In genomic region chr3:156615592-156616173, GRCh38 we compare ENCODE assay signal across 12 cellular contexts. TPM values are rescaled to one million over a fixed set of nuclear protein-coding genes. Genes with fewer than 3 reads are reported as not detected.
DNase-seq lines count a peak whose midpoint lies in the region; ATAC-seq and TF ChIP-seq lines count a peak whose summit lies in the region.
"Had no signal": no experiment of that assay in that cellular context is flagged by ENCODE, and none has a peak within 500 bp of the region (broad histone marks: within the 10 kb centered on the region; RNA-seq: fewer than 3 reads in every experiment).

No MANE protein-coding gene starts in this region.

- no peak overlapping the region for H3K14ac ChIP-seq in trophoblast cell (ENCODE audit: low read length)

- H3K27ac Mint-ChIP-seq in naive thymus-derived CD8-positive, alpha-beta T cell = no peak overlapping the region
- H3K27ac Mint-ChIP-seq: activated CD4-positive, alpha-beta T cell treated with anti-CD3 and anti-CD28 coated beads, Interleukin-2, amount 10 ng/mL, durations not matched to agents 7 days and 5 days had no signal

- POLR2A ChIA-PET in naive thymus-derived CD8-positive, alpha-beta T cell (lab: Charles Lee) = no interaction called here

- no peaks in the 10 kb centered on the region for H3K9me3 Mint-ChIP-seq in naive thymus-derived CD8-positive, alpha-beta T cell

- H3K79me1 ChIP-seq in trophoblast cell (ENCODE audit: low read length) = peaks cover 4% of the 10 kb centered on the region

- no peak overlapping the region for H3K18ac ChIP-seq in trophoblast cell (ENCODE audit: low read length)

- H4K20me1 ChIP-seq in fibroblast of lung (ENCODE audit: control insufficient read depth, extremely low read depth, insufficient read depth, low read length) = no peaks in the 10 kb centered on the region

- no peak overlapping the region for H3K4me3 ChIP-seq in RWPE2 (ENCODE audit: severe bottlenecking)
- no peak overlapping the region for H3K4me3 ChIP-seq in fibroblast of lung (replicated peaks in 1 of 4; ENCODE audit: control extremely low read depth in 1 of 4, insufficient read depth in 1 of 4, low read depth in 3 of 4, low read length in 4 of 4)
- no peak overlapping the region for H3K4me3 ChIP-seq in trophoblast cell (ENCODE audit: low read depth, low read length)
- H3K4me3 ChIP-seq: dorsolateral prefrontal cortex, GM12878 had no signal

- TF ChIP-seq CTCF in RWPE2 (IDR thresholded peaks at IDR 0.05; ENCODE audit: poor library complexity, severe bottlenecking) (no peak), fibroblast of lung (conservative IDR thresholded peaks at IDR 0.05 in 1 of 2, IDR thresholded peaks at IDR 0.05 in 1 of 2; ENCODE audit: low read depth in 1 of 2, low read length in 2 of 2) (no peak)

- no peaks in the 10 kb centered on the region for H3K4me1 Mint-ChIP-seq in naive thymus-derived CD8-positive, alpha-beta T cell

- peak; percentile 81 for ATAC-seq in RWPE2 (ENCODE audit: low read depth)
- ATAC-seq in sciatic nerve = no peak
- ATAC-seq in naive thymus-derived CD8-positive, alpha-beta T cell = no peak

- H3K4me2 ChIP-seq in fibroblast of lung (ENCODE audit: extremely low read depth, insufficient read depth, low read length) (no peak overlapping the region), trophoblast cell (ENCODE audit: low read length) (no peak overlapping the region)

- DNase-seq in DMS79 treated with DMSO at 0.1 percent for 48 hours (lab: John Stamatoyannopoulos, UW) (peak; percentile 31), DMS79 (lab: John Stamatoyannopoulos, UW) (no peak), RWPE2 (ENCODE audit: low spot score) (no peak), fibroblast of lung (ENCODE audit: low read depth in 2 of 2) (peak; percentile 72 to 96), trophoblast cell (peak; percentile 40 to 90), CD1c-positive myeloid dendritic cell (ENCODE audit: extremely low spot score) (no peak), sciatic nerve (ENCODE audit: low spot score) (no peak)
- DNase-seq in naive thymus-derived CD8-positive, alpha-beta T cell = no peak
- DNase-seq: 8988T; activated CD4-positive, alpha-beta T cell treated with anti-CD3 and anti-CD28 coated beads, Interleukin-2, amount 10 ng/mL, durations not matched to agents 7 days and 5 days had no signal

- peak overlapping the region; percentile 6 for H2AFZ ChIP-seq in fibroblast of lung (ENCODE audit: low read length)
- no peak overlapping the region for H2AFZ ChIP-seq in trophoblast cell (ENCODE audit: insufficient read depth, low read length, poor library complexity)

- no peak overlapping the region for H2BK5ac ChIP-seq in trophoblast cell (ENCODE audit: low read depth, low read length, poor library complexity)

- H3K4me1 ChIP-seq in RWPE2 (ENCODE audit: insufficient read depth, poor library complexity, severe bottlenecking) = peaks cover 54% of the 10 kb centered on the region
- peaks cover 5% of the 10 kb centered on the region for H3K4me1 ChIP-seq in fibroblast of lung (ENCODE audit: control insufficient read depth, extremely low read depth, insufficient read depth, low read length)
- H3K4me1 ChIP-seq in trophoblast cell (ENCODE audit: control insufficient read depth in 1 of 2, insufficient read depth in 2 of 2, low read length in 2 of 2) = peaks cover 6% of the 10 kb centered on the region in 2 experiments

- H3K9ac ChIP-seq in fibroblast of lung (ENCODE audit: insufficient read depth, low read length) (no peak overlapping the region), trophoblast cell (ENCODE audit: low read length) (no peak overlapping the region)

- H3K27me3 ChIP-seq in RWPE2 (ENCODE audit: insufficient read depth, poor library complexity, severe bottlenecking) = no peaks in the 10 kb centered on the region
- H3K27me3 ChIP-seq in fibroblast of lung (ENCODE audit: control insufficient read depth, insufficient read depth, low read length) = no peaks in the 10 kb centered on the region
- no peaks in the 10 kb centered on the region for H3K27me3 ChIP-seq in trophoblast cell (ENCODE audit: insufficient read depth, low read length)
- H3K27me3 ChIP-seq: dorsolateral prefrontal cortex had no signal

- H3K4me3 Mint-ChIP-seq in naive thymus-derived CD8-positive, alpha-beta T cell = no peak overlapping the region
- H3K4me3 Mint-ChIP-seq: activated CD4-positive, alpha-beta T cell treated with anti-CD3 and anti-CD28 coated beads, Interleukin-2, amount 10 ng/mL, durations not matched to agents 7 days and 5 days had no signal

- H3K27ac ChIP-seq in RWPE2 (ENCODE audit: poor library complexity, severe bottlenecking) (peak overlapping the region; percentile 78), fibroblast of lung (ENCODE audit: insufficient read depth, low read length) (peak overlapping the region; percentile 15), trophoblast cell (ENCODE audit: low read depth, low read length) (peak overlapping the region; percentile 13)

- H3K36me3 ChIP-seq in RWPE2 (ENCODE audit: low read depth) (no peaks in the 10 kb centered on the region), fibroblast of lung (ENCODE audit: control insufficient read depth, insufficient read depth, low read length) (no peaks in the 10 kb centered on the region), trophoblast cell (ENCODE audit: control insufficient read depth in 1 of 2, insufficient read depth in 2 of 2, low read length in 2 of 2) (no peaks in the 10 kb centered on the region)

- no peak overlapping the region for H2AK5ac ChIP-seq in trophoblast cell (ENCODE audit: low read length)

- H3K23ac ChIP-seq in trophoblast cell (ENCODE audit: low read length) = no peak overlapping the region

- no peak overlapping the region for H4K12ac ChIP-seq in trophoblast cell (ENCODE audit: low read depth, low read length)

- no peak overlapping the region for H4K91ac ChIP-seq in trophoblast cell (ENCODE audit: low read depth, low read length)

- H3K9me3 ChIP-seq in RWPE2 (ENCODE audit: severe bottlenecking) (no peaks in the 10 kb centered on the region), fibroblast of lung (ENCODE audit: control insufficient read depth, insufficient read depth, low read depth, low read length) (no peaks in the 10 kb centered on the region), trophoblast cell (ENCODE audit: insufficient read depth, low read depth, low read length) (no peaks in the 10 kb centered on the region)

- no peak overlapping the region for H4K8ac ChIP-seq in trophoblast cell (ENCODE audit: low read depth, low read length)

- WGBS in trophoblast cell (ENCODE audit: extremely low coverage, insufficient coverage, insufficient read length) = no CpG with 5 or more reads among the region's 1 CpG

- H3K4ac ChIP-seq in trophoblast cell (ENCODE audit: low read depth, low read length) = no peak overlapping the region

- H3K27me3 Mint-ChIP-seq in naive thymus-derived CD8-positive, alpha-beta T cell = peaks cover 0 to 6% (median 2%) of the 10 kb centered on the region in 5 donors

- H2BK120ac ChIP-seq in trophoblast cell (ENCODE audit: insufficient read depth, low read length, poor library complexity) = no peak overlapping the region

- H3K36me3 Mint-ChIP-seq in naive thymus-derived CD8-positive, alpha-beta T cell = no peaks in the 10 kb centered on the region

- H3K79me2 ChIP-seq in fibroblast of lung (ENCODE audit: control insufficient read depth, insufficient read depth, low read length) (no peaks in the 10 kb centered on the region), trophoblast cell (ENCODE audit: control insufficient read depth, insufficient read depth, low read length, poor library complexity) (no peaks in the 10 kb centered on the region)

- no peak overlapping the region for H2BK12ac ChIP-seq in trophoblast cell (ENCODE audit: low read length)

- intact Hi-C loops in sciatic nerve (cut with DNase I) = no loop called here

RNA-seq across cellular contexts. Expression of gene TIPARP, which starts 58.7 kb away (rescaled TPM):
- total RNA-seq in fibroblast of lung (15.9 and 22.1 TPM in 2 replicates), sciatic nerve (25.7 TPM)
- 8.6 and 11.8 TPM in 2 replicates for polyA plus RNA-seq in fibroblast of lung
- polyA plus RNA-seq in fibroblast of lung (2012) = 7.7 and 10.8 TPM in 2 replicates
- polyA minus RNA-seq in fibroblast of lung (ENCODE audit: low replicate concordance) = 5.3 and 9.9 TPM in 2 replicates
- polyA plus RNA-seq in trophoblast cell (2013) = 31.9 and 33.4 TPM in 2 replicates
- 10 to 100 TPM; 57.3 to 62.0 TPM for total RNA-seq in naive thymus-derived CD8-positive, alpha-beta T cell
- 10 to 100 TPM in 1 of 3 donors, 1 to 10 TPM in 2; 4.2 to 20.9 (median 7.0) TPM for polyA plus RNA-seq in naive thymus-derived CD8-positive, alpha-beta T cell

Comparison
In these comparisons a context has a peak if more than half of its experiments do, and no peak if none do; other contexts are left out.
1. DNase-seq: peak in DMS79 treated with DMSO at 0.1 percent for 48 hours (single experiment), fibroblast of lung (2 of 2) and trophoblast cell (2 of 2); none in DMS79 (single experiment), RWPE2 (single experiment), CD1c-positive myeloid dendritic cell (single experiment), sciatic nerve (single experiment) and naive thymus-derived CD8-positive, alpha-beta T cell (0 of 10).
2. H3K27ac ChIP-seq: peak in every context shown above with its lines; median percentile 78 in RWPE2; 15 in fibroblast of lung; 13 in trophoblast cell.